Comparison of ENCODE assay signal across 8 cellular contexts in genomic region chr3:20125912-20126311, GRCh38.
DNase-seq lines count a peak whose midpoint lies in the region; ATAC-seq and TF ChIP-seq lines count a peak whose summit lies in the region.

No MANE protein-coding gene starts in this region.

- H3F3A ChIP-seq in MM.1S (ENCODE audit: insufficient read depth, low read length), result peaks cover 9% of the 10 kb centered on the region

- H4K20me1 ChIP-seq in MM.1S (ENCODE audit: insufficient read depth, low read length), result no peaks in the 10 kb centered on the region

- H3K9ac ChIP-seq in MM.1S (ENCODE audit: low read length), result no peak overlapping the region

- no peak overlapping the region for H2AFZ ChIP-seq in MM.1S (ENCODE audit: low read length)

- ATAC-seq in GM18858 (IDR thresholded peaks at IDR 0.05; ENCODE audit: unreplicated experiment) (peak; percentile 100), HG02588 (IDR thresholded peaks at IDR 0.05; ENCODE audit: unreplicated experiment) (peak; percentile 100)

- DNase-seq in MM.1S (peak; percentile 60), myocyte (ENCODE audit: low read depth) (peak; percentile 32), NCI-H1436 (lab: John Stamatoyannopoulos, UW) (no peak), foreskin melanocyte (no peak), DMS79 (lab: John Stamatoyannopoulos, UW) (no peak)
- no peak for DNase-seq in activated naive CD4-positive, alpha-beta T cell treated with Interleukin-2 at 50 U/mL for 16 hours

- no peaks in the 10 kb centered on the region for H3K9me3 ChIP-seq in MM.1S (replicated peaks; ENCODE audit: insufficient read depth, low read length)

- peak overlapping the region; percentile 49 for H3K4me2 ChIP-seq in MM.1S (ENCODE audit: low read depth, low read length)

- H3K9me2 ChIP-seq in MM.1S (replicated peaks; ENCODE audit: insufficient read depth, low read length), result no peaks in the 10 kb centered on the region

- H3K27ac ChIP-seq in MM.1S (ENCODE audit: low read length), result peak overlapping the region; percentile 8; the same call in 1 of the 2 replicates

- H3K36me3 ChIP-seq in MM.1S (replicated peaks; ENCODE audit: insufficient read depth, low read length), result peaks cover 5% of the 10 kb centered on the region; the same call in 1 of the 2 replicates

- peaks cover 11% of the 10 kb centered on the region for H3K4me1 ChIP-seq in MM.1S (ENCODE audit: low read length)

- no peak overlapping the region; the same call in 1 of the 2 replicates for H3K4me3 ChIP-seq in MM.1S (ENCODE audit: low read length)

- no peaks in the 10 kb centered on the region for H3K27me3 ChIP-seq in MM.1S (replicated peaks; ENCODE audit: insufficient read depth, low read length)

- no peak for TF ChIP-seq CTCF in MM.1S (IDR thresholded peaks at IDR 0.05; ENCODE audit: low read length)

- no peaks in the 10 kb centered on the region for H3K79me2 ChIP-seq in MM.1S (ENCODE audit: low read length)

Comparison
In these comparisons a context has a peak if more than half of its experiments do, and no peak if none do; other contexts are left out.
1. DNase-seq: peak in MM.1S (single experiment) and myocyte (single experiment); none in NCI-H1436 (single experiment), foreskin melanocyte (single experiment), DMS79 (single experiment) and activated naive CD4-positive, alpha-beta T cell treated with Interleukin-2 at 50 U/mL for 16 hours (single experiment).